In the genomic region with DNA sequence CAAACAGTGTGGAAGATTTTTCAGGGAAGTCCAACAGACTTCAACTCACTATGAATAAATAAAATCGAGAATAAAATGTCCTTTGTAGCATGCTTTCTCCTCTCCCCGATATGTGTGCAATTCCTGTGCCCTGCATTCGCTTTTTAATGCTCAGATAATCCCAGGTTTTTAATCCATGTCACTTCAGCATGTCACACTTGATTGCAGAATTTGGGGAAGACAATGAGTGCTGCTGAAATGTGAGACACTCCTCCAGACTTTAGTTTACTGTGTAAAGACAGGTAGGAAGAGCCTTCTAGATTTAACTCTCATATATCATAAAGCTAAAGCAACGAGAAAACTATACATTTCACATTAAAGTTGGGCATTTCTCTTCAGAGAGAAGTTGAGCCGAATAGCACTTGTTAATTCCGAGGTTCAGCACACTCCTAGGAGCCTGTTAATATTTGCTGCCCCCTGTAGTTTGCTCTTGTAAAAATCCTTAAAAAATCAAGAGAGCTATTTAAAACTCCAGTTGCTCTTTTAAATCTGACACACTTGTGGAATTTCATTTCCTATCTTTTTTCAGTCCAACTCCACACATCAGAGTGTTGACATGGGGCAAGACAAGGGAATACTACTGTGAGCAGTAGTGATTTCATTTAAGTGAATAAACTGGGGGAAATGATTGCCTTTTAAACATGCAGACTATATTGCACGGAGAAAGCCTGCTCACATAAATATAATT, we compare ENCODE assay signal across 8 cellular contexts.
DNase-seq lines count a peak whose midpoint lies in the region; FAIRE-seq and TF ChIP-seq lines count a peak whose summit lies in the region.

No MANE protein-coding gene starts in this region.

- H2AFZ ChIP-seq in H1 (ENCODE audit: low read length), result no peak overlapping the region

- peak; percentile 35 to 67 for DNase-seq in HAP-1 (ENCODE audit: low spot score in 2 of 2)
- DNase-seq in NCI-H748 (lab: John Stamatoyannopoulos, UW; ENCODE audit: unreplicated experiment), result peak; percentile 63
- no peak for DNase-seq in H1 (ENCODE audit: low read depth in 1 of 2, low spot score in 2 of 2)
- DNase-seq in mesothelial cell of epicardium (ENCODE audit: low spot score in 2 of 2, unreplicated experiment in 2 of 2), result no peak
- no peak for DNase-seq in activated naive CD4-positive, alpha-beta T cell treated with anti-CD3 and anti-CD28 coated beads, Interleukin-2, amount 50 U/mL, for 16 hours
- no peak for DNase-seq in activated T-cell treated with anti-CD3 and anti-CD28 coated beads, Interleukin-2, amount 50 U/mL, for 48 hours
- DNase-seq in stimulated activated naive CD4-positive, alpha-beta T cell treated with Interleukin-2 at 50 U/mL for 16 hours (lab: John Stamatoyannopoulos, UW), result no peak

- H3K9me3 ChIP-seq in HAP-1, result no peaks in the 10 kb centered on the region
- H3K9me3 ChIP-seq in H1 (ENCODE audit: insufficient read depth in 2 of 2, low read depth in 1 of 2, low read length in 1 of 2), result no peaks in the 10 kb centered on the region

- no peak overlapping the region for H4K8ac ChIP-seq in H1 (ENCODE audit: extremely low read depth, insufficient read depth, low read length)

- H3K9ac ChIP-seq in H1 (replicated peaks in 1 of 4; ENCODE audit: extremely low read depth in 1 of 4, low read depth in 3 of 4, low read length in 3 of 4), result no peak overlapping the region

- H2BK20ac ChIP-seq in H1 (ENCODE audit: low read length), result no peak overlapping the region

- H2BK12ac ChIP-seq in H1 (ENCODE audit: low read depth, low read length), result no peak overlapping the region

- no peak overlapping the region for H3K23ac ChIP-seq in H1 (ENCODE audit: insufficient read length)

- H3K56ac ChIP-seq in H1 (replicated peaks; ENCODE audit: insufficient read length, low read depth, low read length), result no peak overlapping the region

- peaks cover 2% of the 10 kb centered on the region for H3K27me3 Mint-ChIP-seq in mesothelial cell of epicardium (ENCODE audit: low read depth)

- peak overlapping the region; percentile 9 for H3K4me3 Mint-ChIP-seq in mesothelial cell of epicardium

- H3K79me1 ChIP-seq in H1 (ENCODE audit: low read depth, low read length), result no peaks in the 10 kb centered on the region

- H4K20me1 ChIP-seq in H1 (replicated peaks in 1 of 2; ENCODE audit: control insufficient read depth in 1 of 2, insufficient read depth in 2 of 2, low read length in 2 of 2), result no peaks in the 10 kb centered on the region

- H3K27ac Mint-ChIP-seq in mesothelial cell of epicardium, result no peak overlapping the region

- no peaks in the 10 kb centered on the region for H3K23me2 ChIP-seq in H1 (ENCODE audit: low read depth, low read length)

- 64% methylated on average over 7 of the region's 7 CpGs; no CpG with 5 or more reads in 1 of the 2 experiments for WGBS in H1 (ENCODE audit: extremely low coverage in 1 of 2, insufficient coverage in 1 of 2, insufficient read length in 1 of 2, insufficient replicate concordance in 2 of 2, low coverage in 1 of 2, low lambda C conversion rate in 2 of 2, missing lambda C conversion rate in 1 of 2), 2 experiments

- TF ChIP-seq EP300 in H1 (IDR thresholded peaks at IDR 0.05; ENCODE audit: borderline replicate concordance in 1 of 2, low read depth in 2 of 2, low read length in 2 of 2), result no peak

- TF ChIP-seq RAD21 in H1 (IDR thresholded peaks at IDR 0.05 in 1 of 2, conservative IDR thresholded peaks at IDR 0.05 in 1 of 2; ENCODE audit: low read depth in 2 of 2, low read length in 2 of 2), result peak; percentile 75

- no peak overlapping the region for H3K18ac ChIP-seq in H1 (ENCODE audit: extremely low read depth, low read length)

- H3K36me3 ChIP-seq in HAP-1 (replicated peaks) (no peaks in the 10 kb centered on the region), H1 (ENCODE audit: control insufficient read depth in 2 of 4, insufficient read depth in 4 of 4, low read length in 3 of 4) (no peaks in the 10 kb centered on the region)

- POLR2A ChIA-PET in H1 (lab: Charles Lee; ENCODE audit: partially characterized antibody), result no interaction called here

- H4K91ac ChIP-seq in H1 (replicated peaks; ENCODE audit: insufficient read length, low read length), result no peak overlapping the region

- no peak overlapping the region for H2BK120ac ChIP-seq in H1 (replicated peaks; ENCODE audit: low read depth, low read length)

- no peak overlapping the region for H3K4ac ChIP-seq in H1 (replicated peaks; ENCODE audit: insufficient read length, low read depth, low read length)

- no peak overlapping the region for H4K5ac ChIP-seq in H1 (ENCODE audit: insufficient read length, low read depth, low read length)

- H2BK5ac ChIP-seq in H1 (ENCODE audit: low read depth, low read length), result no peak overlapping the region

- peaks cover 4% of the 10 kb centered on the region; the same call in 1 of the 2 replicates for H3K4me1 ChIP-seq in HAP-1
- H3K4me1 ChIP-seq in H1 (replicated peaks in 1 of 4; ENCODE audit: control insufficient read depth in 3 of 4, insufficient read depth in 4 of 4, low read length in 3 of 4), result peaks cover 0 to 2% (median 0%) of the 10 kb centered on the region in 4 experiments; a peak in 1 of 7 replicates

- in situ Hi-C loops in HAP-1 (cut with MboI; ENCODE audit: low sequenced_read_pairs), result no loop called here

- peak; percentile 50 for FAIRE-seq in H1 (lab: Jason Lieb, UNC)

- H2AK5ac ChIP-seq in H1 (ENCODE audit: low read depth, low read length), result no peak overlapping the region

- TF ChIP-seq CTCF in 22Rv1 (IDR thresholded peaks at IDR 0.05) (peak; percentile 81), H1 (IDR thresholded peaks at IDR 0.05; ENCODE audit: control extremely low read depth in 1 of 3, insufficient read depth in 1 of 3, low read depth in 1 of 3, low read length in 3 of 3) (peak in 2 of 3 experiments; percentile 49 to 50; a peak in 3 of 4 replicates), mesothelial cell of epicardium (IDR thresholded peaks at IDR 0.05; ENCODE audit: unreplicated experiment) (peak; percentile 61)

- no peak overlapping the region for H3K4me2 ChIP-seq in H1 (ENCODE audit: insufficient read depth in 1 of 2, low read depth in 2 of 2, low read length in 2 of 2)

- no peaks in the 10 kb centered on the region for H3K36me3 Mint-ChIP-seq in mesothelial cell of epicardium

- H3K4me1 Mint-ChIP-seq in mesothelial cell of epicardium, result peaks cover 15% of the 10 kb centered on the region

- no peak overlapping the region for H3K27ac ChIP-seq in 22Rv1
- H3K27ac ChIP-seq in H1 (ENCODE audit: low read depth, low read length), result no peak overlapping the region

- H3K27me3 ChIP-seq in HAP-1 (ENCODE audit: low read depth) (no peaks in the 10 kb centered on the region), H1 (replicated peaks in 1 of 4; ENCODE audit: control insufficient read depth in 3 of 4, extremely low read depth in 1 of 4, insufficient read depth in 3 of 4, low read length in 3 of 4) (no peaks in the 10 kb centered on the region)

- no peak overlapping the region for H3K14ac ChIP-seq in H1 (ENCODE audit: insufficient read length)

- CTCF ChIA-PET in H1 (lab: Charles Lee; ENCODE audit: partially characterized antibody), result interaction anchor here (0.6 to 3.5 kb wide), 42 partner anchors 9 to 1636 kb away, joined by 3 to 27 read pairs (median 4); no protein-coding TSS in a partner anchor

- H3K79me2 ChIP-seq in H1 (ENCODE audit: control insufficient read depth in 1 of 2, insufficient read depth in 2 of 2, low read length in 2 of 2), result no peaks in the 10 kb centered on the region

- no peaks in the 10 kb centered on the region for H3K9me3 Mint-ChIP-seq in mesothelial cell of epicardium

- H3K4me3 ChIP-seq in HAP-1, result no peak overlapping the region
- H3K4me3 ChIP-seq in H1 (ENCODE audit: extremely low read depth in 1 of 4, insufficient read depth in 2 of 4, low read depth in 3 of 4, low read length in 4 of 4), result no peak overlapping the region

- TF ChIP-seq POLR2A in H1 (IDR thresholded peaks at IDR 0.05; ENCODE audit: control extremely low read depth in 1 of 2, low read depth in 2 of 2, low read length in 2 of 2), result no peak

- H2BK15ac ChIP-seq in H1 (ENCODE audit: low read length), result no peak overlapping the region

TF ChIP-seq in H1, 55 proteins besides CTCF, POLR2A, EP300 and RAD21 (continues in another document):
- no peak for TF ChIP-seq JUN (IDR thresholded peaks at IDR 0.05; ENCODE audit: low read depth, low read length)
- TF ChIP-seq, protein P1, sequence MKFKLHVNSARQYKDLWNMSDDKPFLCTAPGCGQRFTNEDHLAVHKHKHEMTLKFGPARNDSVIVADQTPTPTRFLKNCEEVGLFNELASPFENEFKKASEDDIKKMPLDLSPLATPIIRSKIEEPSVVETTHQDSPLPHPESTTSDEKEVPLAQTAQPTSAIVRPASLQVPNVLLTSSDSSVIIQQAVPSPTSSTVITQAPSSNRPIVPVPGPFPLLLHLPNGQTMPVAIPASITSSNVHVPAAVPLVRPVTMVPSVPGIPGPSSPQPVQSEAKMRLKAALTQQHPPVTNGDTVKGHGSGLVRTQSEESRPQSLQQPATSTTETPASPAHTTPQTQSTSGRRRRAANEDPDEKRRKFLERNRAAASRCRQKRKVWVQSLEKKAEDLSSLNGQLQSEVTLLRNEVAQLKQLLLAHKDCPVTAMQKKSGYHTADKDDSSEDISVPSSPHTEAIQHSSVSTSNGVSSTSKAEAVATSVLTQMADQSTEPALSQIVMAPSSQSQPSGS (IDR thresholded peaks at IDR 0.05; ENCODE audit: low read length), result no peak
- no peak for TF ChIP-seq SIX5 (IDR thresholded peaks at IDR 0.05; ENCODE audit: low read depth, low read length)
- no peak for TF ChIP-seq CBX5 (IDR thresholded peaks at IDR 0.05; ENCODE audit: low read depth, low read length)
- TF ChIP-seq E2F6 (IDR thresholded peaks at IDR 0.05), result no peak
- no peak for TF ChIP-seq PHF8 (conservative IDR thresholded peaks at IDR 0.05; ENCODE audit: low read depth, low read length)
- TF ChIP-seq BRCA1 (IDR thresholded peaks at IDR 0.05; ENCODE audit: low read depth, low read length), result no peak
- no peak for TF ChIP-seq SIRT6 (IDR thresholded peaks at IDR 0.05; ENCODE audit: low read length)
- no peak for TF ChIP-seq TBP (IDR thresholded peaks at IDR 0.05; ENCODE audit: low read depth, low read length)
- TF ChIP-seq SP1 (IDR thresholded peaks at IDR 0.05; ENCODE audit: low read depth, low read length), result no peak
- TF ChIP-seq POLR2AphosphoS5 (IDR thresholded peaks at IDR 0.05; ENCODE audit: low read depth, low read length), result no peak
- TF ChIP-seq TEAD4 (IDR thresholded peaks at IDR 0.05; ENCODE audit: low read depth, low read length), result no peak
- TF ChIP-seq RNF2 (IDR thresholded peaks at IDR 0.05; ENCODE audit: borderline replicate concordance, low read depth, low read length, missing control alignments, poor library complexity, severe bottlenecking), result no peak

Comparison
In these comparisons a context has a peak if more than half of its experiments do, and no peak if none do; other contexts are left out.
1. DNase-seq: peak in HAP-1 (2 of 2) and NCI-H748 (single experiment); none in H1 (0 of 2), mesothelial cell of epicardium (0 of 2), activated naive CD4-positive, alpha-beta T cell treated with anti-CD3 and anti-CD28 coated beads, Interleukin-2, amount 50 U/mL, for 16 hours (single experiment), activated T-cell treated with anti-CD3 and anti-CD28 coated beads, Interleukin-2, amount 50 U/mL, for 48 hours (0 of 2) and stimulated activated naive CD4-positive, alpha-beta T cell treated with Interleukin-2 at 50 U/mL for 16 hours (single experiment).
2. Peak in every context shown above with its lines, with median percentiles within 50 percentile points of each other: CTCF ChIP-seq.